In genomic region chr22:17095538-17095937, GRCh38 we compare ENCODE assay signal across 10 cellular contexts. TPM values are rescaled to one million over a fixed set of nuclear protein-coding genes. Genes with fewer than 3 reads are reported as not detected.
A peak's percentile ranks its signal among the peaks of the same experiment; 100 is the strongest.
DNase-seq lines count a peak whose midpoint lies in the region; ATAC-seq and TF ChIP-seq lines count a peak whose summit lies in the region.
"Had no signal": no experiment of that assay in that cellular context is flagged by ENCODE, and none has a peak within 500 bp of the region (broad histone marks: within the 10 kb centered on the region; RNA-seq: fewer than 3 reads in every experiment).

No MANE protein-coding gene starts in this region.

- TF ChIP-seq POLR2A in HCT116 (IDR thresholded peaks at IDR 0.05; ENCODE audit: borderline replicate concordance, extremely low read depth, insufficient read depth, insufficient read length), result no peak

- H3K79me2 ChIP-seq in HCT116 (ENCODE audit: insufficient read depth, low read length) (peaks cover 32% of the 10 kb centered on the region), trophoblast cell (ENCODE audit: control insufficient read depth, insufficient read depth, low read length, poor library complexity) (no peaks in the 10 kb centered on the region)
- H3K79me2 ChIP-seq: parathyroid adenoma had no signal

- POLR2A ChIA-PET in Caco-2 (lab: Charles Lee) (no interaction called here), HCT116 (lab: Charles Lee) (no interaction called here), WTC11 (lab: Charles Lee) (no interaction called here)
- POLR2A ChIA-PET in naive thymus-derived CD8-positive, alpha-beta T cell (lab: Charles Lee), result interaction anchor here (0.5 to 4.8 kb wide), 5 partner anchors 8 to 541 kb away, joined by 3 to 53 read pairs (median 5); no protein-coding TSS in a partner anchor

- RAD21 ChIA-PET in HCT116 (lab: Charles Lee; ENCODE audit: low non-redundant PET in 1 of 2, low total read pairs in 2 of 2, uncharacterized antibody in 2 of 2, unreplicated experiment in 2 of 2), result interaction anchor here in 1 of 2 experiments (0.8 kb wide), 1 partner anchor 21 kb away, joined by 4 read pairs; no protein-coding TSS in a partner anchor

- CTCF ChIA-PET in Caco-2 (lab: Charles Lee) (interaction anchor here (0.6 to 1.0 kb wide), 4 partner anchors 28 to 406 kb away, joined by 3 to 9 read pairs (median 4); no protein-coding TSS in a partner anchor), HCT116 (lab: Charles Lee) (interaction anchor here (0.6 to 1.8 kb wide), 7 partner anchors 16 to 406 kb away, joined by 3 to 10 read pairs (median 4); no protein-coding TSS in a partner anchor), WTC11 (lab: Charles Lee) (interaction anchor here (0.5 to 3.4 kb wide), 34 partner anchors 9 to 647 kb away, joined by 3 to 27 read pairs (median 4); partner anchors contain the start of gene BCL2L13)

- no peak overlapping the region for H2BK5ac ChIP-seq in trophoblast cell (ENCODE audit: low read depth, low read length, poor library complexity)

- TF ChIP-seq CTCF in Caco-2 (IDR thresholded peaks at IDR 0.05; ENCODE audit: insufficient read depth in 1 of 2, low read depth in 1 of 2, low read length in 1 of 2, severe bottlenecking in 1 of 2, unreplicated experiment in 1 of 2) (peak; percentile 37 to 51), HCT116 (IDR thresholded peaks at IDR 0.05 in 2 of 3, conservative IDR thresholded peaks at IDR 0.05 in 1 of 3; ENCODE audit: borderline replicate concordance in 1 of 3, insufficient read depth in 1 of 3, low read depth in 2 of 3, low read length in 2 of 3) (peak in 2 of 3 experiments; percentile 58 to 64; a peak in 4 of 6 replicates), WTC11 (IDR thresholded peaks at IDR 0.05) (peak; percentile 32; the same call in 1 of the 2 replicates)

- H2AFZ ChIP-seq in HCT116 (ENCODE audit: low read depth, low read length, poor library complexity, severe bottlenecking) (no peak overlapping the region), trophoblast cell (ENCODE audit: insufficient read depth, low read length, poor library complexity) (no peak overlapping the region)
- H2AFZ ChIP-seq: parathyroid adenoma had no signal

- BruUV-seq in Caco-2 (replicated peaks; lab: Mats Ljungman, UMichigan), result no TSS peak
- no TSS peak for BruUV-seq in HCT116 (replicated peaks; lab: Mats Ljungman, UMichigan)

- no peak overlapping the region for H2BK120ac ChIP-seq in trophoblast cell (ENCODE audit: insufficient read depth, low read length, poor library complexity)

- H3K4me3 Mint-ChIP-seq in Caco-2 (ENCODE audit: unreplicated experiment) (no peak overlapping the region), WTC11 (no peak overlapping the region)
- H3K4me3 Mint-ChIP-seq in naive thymus-derived CD8-positive, alpha-beta T cell, result peak overlapping the region in 4 of 10 donors; percentile 33 to 50 (median 36)

- no peak overlapping the region for H3K4me3 ChIP-seq in Caco-2 (ENCODE audit: low read depth, low read length)
- no peak overlapping the region for H3K4me3 ChIP-seq in HCT116 (replicated peaks in 1 of 2; ENCODE audit: low read depth in 1 of 2, low read length in 2 of 2)
- H3K4me3 ChIP-seq in trophoblast cell (ENCODE audit: low read depth, low read length), result no peak overlapping the region
- H3K4me3 ChIP-seq: SK-N-MC had no signal

- H3K4me1 ChIP-seq in Caco-2 (no peaks in the 10 kb centered on the region), HCT116 (ENCODE audit: control insufficient read depth in 1 of 2, insufficient read depth in 2 of 2, low read length in 2 of 2) (no peaks in the 10 kb centered on the region), trophoblast cell (ENCODE audit: control insufficient read depth in 1 of 2, insufficient read depth in 2 of 2, low read length in 2 of 2) (no peaks in the 10 kb centered on the region)
- H3K4me1 ChIP-seq: parathyroid adenoma had no signal

- no peak overlapping the region for H3K14ac ChIP-seq in trophoblast cell (ENCODE audit: low read length)

- intact Hi-C loops in Caco-2 (cut with micrococcal nuclease; ENCODE audit: unreplicated experiment), result no loop called here
- intact Hi-C loops in HCT116 (cut with micrococcal nuclease), result loop anchor here (5.0 kb wide), 1 partner anchor 57 kb away; no protein-coding TSS in a partner anchor

- H3K36me3 ChIP-seq in Caco-2 (ENCODE audit: control insufficient read depth, insufficient read depth, low read length) (no peaks in the 10 kb centered on the region), HCT116 (ENCODE audit: control insufficient read depth in 1 of 2, insufficient read depth in 2 of 2, low read length in 2 of 2) (peaks cover 7 to 14% of the 10 kb centered on the region in 2 experiments; a peak in 2 of 4 replicates), trophoblast cell (ENCODE audit: control insufficient read depth in 1 of 2, insufficient read depth in 2 of 2, low read length in 2 of 2) (peaks cover 14 to 26% of the 10 kb centered on the region in 2 experiments)

- H2BK12ac ChIP-seq in trophoblast cell (ENCODE audit: low read length), result no peak overlapping the region

- H2AK5ac ChIP-seq in trophoblast cell (ENCODE audit: low read length), result no peak overlapping the region

- no peak overlapping the region for H3K23ac ChIP-seq in trophoblast cell (ENCODE audit: low read length)

- H3K27me3 Mint-ChIP-seq in Caco-2 (ENCODE audit: insufficient read depth, unreplicated experiment) (no peaks in the 10 kb centered on the region), WTC11 (ENCODE audit: low read depth) (no peaks in the 10 kb centered on the region)
- no peaks in the 10 kb centered on the region for H3K27me3 Mint-ChIP-seq in naive thymus-derived CD8-positive, alpha-beta T cell

- TF ChIP-seq RAD21 in HCT116 (IDR thresholded peaks at IDR 0.05; ENCODE audit: low read depth), result no peak

- H3K9me2 ChIP-seq in HCT116 (ENCODE audit: insufficient read depth), result no peaks in the 10 kb centered on the region

- H4K20me1 ChIP-seq in HCT116 (ENCODE audit: insufficient read depth), result no peaks in the 10 kb centered on the region

- H3K27ac ChIP-seq in HCT116 (ENCODE audit: low read depth, low read length), result no peak overlapping the region
- no peak overlapping the region for H3K27ac ChIP-seq in trophoblast cell (ENCODE audit: low read depth, low read length)
- H3K27ac ChIP-seq: parathyroid adenoma, SK-N-MC had no signal

- H3K27ac Mint-ChIP-seq in Caco-2 (ENCODE audit: unreplicated experiment), result no peak overlapping the region
- H3K27ac Mint-ChIP-seq in WTC11, result no peak overlapping the region
- peak overlapping the region in 6 of 10 donors; percentile 23 to 83 (median 66) for H3K27ac Mint-ChIP-seq in naive thymus-derived CD8-positive, alpha-beta T cell

- H3K4me1 Mint-ChIP-seq in Caco-2 (ENCODE audit: low read depth, unreplicated experiment) (no peaks in the 10 kb centered on the region), WTC11 (peaks cover 8% of the 10 kb centered on the region)
- H3K4me1 Mint-ChIP-seq in naive thymus-derived CD8-positive, alpha-beta T cell, result peaks cover 46 to 97% (median 92%) of the 10 kb centered on the region in 4 donors

- H3K9ac ChIP-seq in HCT116 (ENCODE audit: low read length), result no peak overlapping the region
- no peak overlapping the region for H3K9ac ChIP-seq in trophoblast cell (ENCODE audit: low read length)
- H3K9ac ChIP-seq: parathyroid adenoma had no signal

- no peak overlapping the region for H4K12ac ChIP-seq in trophoblast cell (ENCODE audit: low read depth, low read length)

- no CpG with 5 or more reads among the region's 6 CpGs for WGBS in trophoblast cell (ENCODE audit: extremely low coverage, insufficient coverage, insufficient read length)

- DNase-seq in Caco-2 (peak in 1 of 2 experiments; percentile 39), HCT116 (ENCODE audit: low read depth, low spot score) (no peak), WTC11 (ENCODE audit: low spot score) (peak; percentile 64), globus pallidus (ENCODE audit: low spot score) (no peak), NCI-H1417 (lab: John Stamatoyannopoulos, UW) (no peak), trophoblast cell (no peak)
- peak in 1 of 10 donors; percentile 23 for DNase-seq in naive thymus-derived CD8-positive, alpha-beta T cell
- DNase-seq: NCI-H1436 had no signal

- H3K9me3 Mint-ChIP-seq in Caco-2 (ENCODE audit: unreplicated experiment) (no peaks in the 10 kb centered on the region), WTC11 (no peaks in the 10 kb centered on the region)
- H3K9me3 Mint-ChIP-seq in naive thymus-derived CD8-positive, alpha-beta T cell, result no peaks in the 10 kb centered on the region

- H4K91ac ChIP-seq in trophoblast cell (ENCODE audit: low read depth, low read length), result no peak overlapping the region

- H3K27me3 ChIP-seq in Caco-2 (replicated peaks; ENCODE audit: control insufficient read depth, insufficient read depth, low read length) (no peaks in the 10 kb centered on the region), HCT116 (ENCODE audit: insufficient read depth, low read length) (no peaks in the 10 kb centered on the region), trophoblast cell (ENCODE audit: insufficient read depth, low read length) (no peaks in the 10 kb centered on the region)

- ATAC-seq in HCT116, result peak; percentile 85
- ATAC-seq in WTC11, result peak; percentile 82
- no peak for ATAC-seq in naive thymus-derived CD8-positive, alpha-beta T cell

- no peak overlapping the region for H4K8ac ChIP-seq in trophoblast cell (ENCODE audit: low read depth, low read length)

- no peak overlapping the region for H3K4ac ChIP-seq in trophoblast cell (ENCODE audit: low read depth, low read length)

- no peak overlapping the region for H3K4me2 ChIP-seq in HCT116 (ENCODE audit: low read length)
- H3K4me2 ChIP-seq in trophoblast cell (ENCODE audit: low read length), result no peak overlapping the region

- H3K18ac ChIP-seq in trophoblast cell (ENCODE audit: low read length), result no peak overlapping the region

- no peaks in the 10 kb centered on the region for H3K9me3 ChIP-seq in Caco-2
- H3K9me3 ChIP-seq in HCT116 (ENCODE audit: control insufficient read depth in 1 of 2, insufficient read depth in 1 of 2, low read depth in 1 of 2, low read length in 2 of 2), result no peaks in the 10 kb centered on the region
- H3K9me3 ChIP-seq in trophoblast cell (ENCODE audit: insufficient read depth, low read depth, low read length), result no peaks in the 10 kb centered on the region

- H3K36me3 Mint-ChIP-seq in Caco-2 (ENCODE audit: insufficient read depth, unreplicated experiment), result peaks cover 10% of the 10 kb centered on the region
- peaks cover 4% of the 10 kb centered on the region; the same call in 1 of the 2 replicates for H3K36me3 Mint-ChIP-seq in WTC11
- H3K36me3 Mint-ChIP-seq in naive thymus-derived CD8-positive, alpha-beta T cell, result peaks cover 3 to 50% (median 7%) of the 10 kb centered on the region in 3 donors

- H3K79me1 ChIP-seq in trophoblast cell (ENCODE audit: low read length), result no peaks in the 10 kb centered on the region

RNA-seq across cellular contexts. Expression of gene IL17RA, which starts 10.7 kb away (rescaled TPM):
- 13.7 and 14.5 TPM in 2 replicates for total RNA-seq in Caco-2 (2022)
- 17.3 TPM for total RNA-seq in HCT116 (2021; ENCODE audit: unreplicated experiment)
- 8.5 and 10.5 TPM in 2 replicates for polyA plus RNA-seq in HCT116 (2012)
- total RNA-seq in WTC11 (2021), result 7.9 to 8.7 TPM (median 8.2 TPM) in 3 replicates
- total RNA-seq in naive thymus-derived CD8-positive, alpha-beta T cell, result 10 to 100 TPM; 69.9 to 78.6 TPM
- polyA plus RNA-seq in naive thymus-derived CD8-positive, alpha-beta T cell, result 10 to 100 TPM; 26.2 to 57.7 (median 48.8) TPM
- polyA plus RNA-seq in trophoblast cell (2013), result 7.2 and 8.2 TPM in 2 replicates

RNA-seq across cellular contexts. Expression of gene TMEM121B, which starts 25.6 kb away (rescaled TPM):
- total RNA-seq in Caco-2 (2022) (0.49 and 0.82 TPM in 2 replicates), HCT116 (2021; ENCODE audit: unreplicated experiment) (0.57 TPM), WTC11 (2021) (7.5 to 8.3 TPM (median 7.7 TPM) in 3 replicates)
- 0.16 and 0.31 TPM in 2 replicates for polyA plus RNA-seq in HCT116 (2012)
- total RNA-seq in naive thymus-derived CD8-positive, alpha-beta T cell, result under 1 TPM; 0.08 to 0.11 TPM
- not detected for polyA plus RNA-seq in naive thymus-derived CD8-positive, alpha-beta T cell
- polyA plus RNA-seq in trophoblast cell (2013), result 0.82 TPM in 2 replicates

Comparison
In these comparisons a context has a peak if more than half of its experiments do, and no peak if none do; other contexts are left out.
1. H3K27ac Mint-ChIP-seq: peak in naive thymus-derived CD8-positive, alpha-beta T cell (6 of 10); none in Caco-2 (single experiment) and WTC11 (single experiment).
2. ATAC-seq: peak in HCT116 (single experiment) and WTC11 (single experiment); none in naive thymus-derived CD8-positive, alpha-beta T cell (0 of 2).
3. Peak in every context shown above with its lines, with median percentiles within 50 percentile points of each other: CTCF ChIP-seq.